Comparison of ENCODE assay signal across 15 cellular contexts in genomic region chr5:30539004-30539634, GRCh38.
DNase-seq lines count a peak whose midpoint lies in the region; ATAC-seq and TF ChIP-seq lines count a peak whose summit lies in the region.
"Had no signal": no experiment of that assay in that cellular context is flagged by ENCODE, and none has a peak within 500 bp of the region (broad histone marks: within the 10 kb centered on the region; RNA-seq: fewer than 3 reads in every experiment).

No MANE protein-coding gene starts in this region.

- TF ChIP-seq CTCF in Caco-2 (IDR thresholded peaks at IDR 0.05; ENCODE audit: insufficient read depth in 1 of 2, low read depth in 1 of 2, low read length in 1 of 2, severe bottlenecking in 1 of 2, unreplicated experiment in 1 of 2): no peak

- H3K27me3 Mint-ChIP-seq in Caco-2 (ENCODE audit: insufficient read depth, unreplicated experiment): peaks cover 3% of the 10 kb centered on the region
- H3K27me3 Mint-ChIP-seq: memory B cell had no signal

- no peak overlapping the region for H3K4me3 ChIP-seq in Caco-2 (ENCODE audit: low read depth, low read length)
- H3K4me3 ChIP-seq: SJSA1 had no signal

- POLR2A ChIA-PET in Caco-2 (lab: Charles Lee): no interaction called here

- no peak for ATAC-seq in GM19395 (IDR thresholded peaks at IDR 0.05; ENCODE audit: unreplicated experiment)
- no peak for ATAC-seq in HG02678 (IDR thresholded peaks at IDR 0.05; ENCODE audit: unreplicated experiment)
- ATAC-seq: activated naive CD4-positive, alpha-beta T cell treated with anti-CD3 and anti-CD28 coated beads, Interleukin-2, amount 50 U/mL, for 72 hours had no signal

- no peaks in the 10 kb centered on the region; the same call in 1 of the 2 replicates for H3K9me3 ChIP-seq in Caco-2
- H3K9me3 ChIP-seq: SJSA1 had no signal

- no peaks in the 10 kb centered on the region for H3K4me1 ChIP-seq in Caco-2
- H3K4me1 ChIP-seq: SJSA1 had no signal

- H3K36me3 Mint-ChIP-seq in Caco-2 (ENCODE audit: insufficient read depth, unreplicated experiment): no peaks in the 10 kb centered on the region
- H3K36me3 Mint-ChIP-seq: activated naive CD4-positive, alpha-beta T cell treated with anti-CD3 and anti-CD28 coated beads, Interleukin-2, amount 50 U/mL, for 72 hours; memory B cell had no signal

- H3K36me3 ChIP-seq in Caco-2 (ENCODE audit: control insufficient read depth, insufficient read depth, low read length): no peaks in the 10 kb centered on the region
- H3K36me3 ChIP-seq: SJSA1 had no signal

- no peaks in the 10 kb centered on the region for H3K4me1 Mint-ChIP-seq in Caco-2 (ENCODE audit: low read depth, unreplicated experiment)
- H3K4me1 Mint-ChIP-seq: memory B cell had no signal

- CTCF ChIA-PET in Caco-2 (lab: Charles Lee): no interaction called here

- no TSS peak for BruUV-seq in Caco-2 (replicated peaks; lab: Mats Ljungman, UMichigan)

- peaks cover 6% of the 10 kb centered on the region for H3K9me3 Mint-ChIP-seq in Caco-2 (ENCODE audit: unreplicated experiment)

- H3K27ac Mint-ChIP-seq in Caco-2 (ENCODE audit: unreplicated experiment): no peak overlapping the region
- H3K27ac Mint-ChIP-seq: activated naive CD4-positive, alpha-beta T cell treated with anti-CD3 and anti-CD28 coated beads, Interleukin-2, amount 50 U/mL, for 72 hours; memory B cell had no signal

- no peaks in the 10 kb centered on the region for H3K27me3 ChIP-seq in Caco-2 (replicated peaks; ENCODE audit: control insufficient read depth, insufficient read depth, low read length)
- H3K27me3 ChIP-seq: SJSA1 had no signal

- intact Hi-C loops in cardiac septum (cut with DNase I): no loop called here
- intact Hi-C loops in Caco-2 (cut with micrococcal nuclease; ENCODE audit: unreplicated experiment): no loop called here

- no peak overlapping the region for H3K4me3 Mint-ChIP-seq in Caco-2 (ENCODE audit: unreplicated experiment)
- H3K4me3 Mint-ChIP-seq: memory B cell had no signal

- peak; percentile 34 for DNase-seq in AG08396 (ENCODE audit: low spot score)
- peak; percentile 65 for DNase-seq in amniotic epithelial cell (ENCODE audit: low read depth)
- peak; percentile 79 for DNase-seq in cardiac septum (ENCODE audit: low spot score)
- peak; percentile 2 for DNase-seq in medulla oblongata (ENCODE audit: extremely low spot score)
- no peak for DNase-seq in NCI-H524 treated with DMSO at 0.1 percent for 48 hours (lab: John Stamatoyannopoulos, UW)
- DNase-seq in Caco-2: no peak
- DNase-seq: foreskin fibroblast, NCI-H1694, NCI-H748 treated with DMSO at 0.1 percent for 48 hours, trophoblast cell had no signal

Comparison
In these comparisons a context has a peak if more than half of its experiments do, and no peak if none do; other contexts are left out.
1. DNase-seq: peak in AG08396 (single experiment), amniotic epithelial cell (single experiment), cardiac septum (single experiment) and medulla oblongata (single experiment); none in NCI-H524 treated with DMSO at 0.1 percent for 48 hours (single experiment) and Caco-2 (0 of 2).